ENCODE assay signal across 15 cellular contexts in genomic region chrX:4484266-4484665, GRCh38.
DNase-seq lines count a peak whose midpoint lies in the region; ATAC-seq, FAIRE-seq and TF ChIP-seq lines count a peak whose summit lies in the region.
"Had no signal": no experiment of that assay in that cellular context is flagged by ENCODE, and none has a peak within 500 bp of the region (broad histone marks: within the 10 kb centered on the region; RNA-seq: fewer than 3 reads in every experiment).

No MANE protein-coding gene starts in this region.

- ATAC-seq in GM23338 (no peak), GM18511 (IDR thresholded peaks at IDR 0.05; ENCODE audit: unreplicated experiment) (no peak)
- ATAC-seq: GM12878 had no signal

- CTCF ChIA-PET in H1 (lab: Charles Lee; ENCODE audit: partially characterized antibody): no interaction called here

- peaks cover 17% of the 10 kb centered on the region; the same call in 2 of the 3 replicates for H3K9me3 Mint-ChIP-seq in GM23338

- H3K23me2 ChIP-seq in H1 (ENCODE audit: low read depth, low read length): no peaks in the 10 kb centered on the region

- no peak overlapping the region for H2BK5ac ChIP-seq in H1 (ENCODE audit: low read depth, low read length)

- peak; percentile 21 for DNase-seq in GM23338 (ENCODE audit: low spot score)
- DNase-seq in H1 (ENCODE audit: low read depth in 1 of 2, low spot score in 2 of 2): no peak
- DNase-seq in islet precursor cell: peak; percentile 82
- no peak for DNase-seq in GM13977 (ENCODE audit: low spot score)
- DNase-seq in NCI-H2107 (lab: John Stamatoyannopoulos, UW): no peak
- no peak for DNase-seq in NOMO-1 (lab: John Stamatoyannopoulos, UW; ENCODE audit: unreplicated experiment in 2 of 2)
- DNase-seq: AML-193; Calu3; CD8-positive, alpha-beta memory T cell; DMS 273 treated with DMSO at 0.1 percent for 48 hours had no signal

- H4K20me1 ChIP-seq in GM23338 (replicated peaks; ENCODE audit: insufficient read depth) (no peaks in the 10 kb centered on the region), H1 (replicated peaks in 1 of 2; ENCODE audit: control insufficient read depth in 1 of 2, insufficient read depth in 2 of 2, low read length in 2 of 2) (no peaks in the 10 kb centered on the region)
- H4K20me1 ChIP-seq: BLaER1 had no signal

- H3K27me3 Mint-ChIP-seq in GM23338 (ENCODE audit: insufficient read depth, low read depth, poor library complexity): peaks cover 3% of the 10 kb centered on the region

- H3K27ac Mint-ChIP-seq in GM23338: no peak overlapping the region
- H3K27ac Mint-ChIP-seq: CD8-positive, alpha-beta memory T cell had no signal

- H2BK12ac ChIP-seq in H1 (ENCODE audit: low read depth, low read length): no peak overlapping the region

- no peak overlapping the region for H2BK15ac ChIP-seq in H1 (ENCODE audit: low read length)

- no peak overlapping the region for H4K91ac ChIP-seq in H1 (replicated peaks; ENCODE audit: insufficient read length, low read length)

- POLR2A ChIA-PET in H1 (lab: Charles Lee; ENCODE audit: partially characterized antibody): no interaction called here

- no peak overlapping the region for H2BK20ac ChIP-seq in H1 (ENCODE audit: low read length)

- H3K36me3 Mint-ChIP-seq in GM23338 (ENCODE audit: low read depth): peaks cover 18% of the 10 kb centered on the region
- H3K36me3 Mint-ChIP-seq: CD8-positive, alpha-beta memory T cell had no signal

- H3K14ac ChIP-seq in H1 (ENCODE audit: insufficient read length): no peak overlapping the region

- no peak overlapping the region for H3K23ac ChIP-seq in H1 (ENCODE audit: insufficient read length)

- H2AFZ ChIP-seq in GM23338 (0 out of 2 replicates have a peak overlapping the region, but pooled peaks have one; percentile 18), H1 (ENCODE audit: low read length) (no peak overlapping the region)

- H3F3A ChIP-seq in GM23338 (replicated peaks; ENCODE audit: low read depth): no peaks in the 10 kb centered on the region

- H3K4me3 ChIP-seq in GM23338 (no peak overlapping the region), H1 (ENCODE audit: extremely low read depth in 1 of 4, insufficient read depth in 2 of 4, low read depth in 3 of 4, low read length in 4 of 4) (no peak overlapping the region)
- H3K4me3 ChIP-seq: BLaER1, GM12878 had no signal

- no peaks in the 10 kb centered on the region for H3K9me3 ChIP-seq in H1 (ENCODE audit: insufficient read depth in 2 of 2, low read depth in 1 of 2, low read length in 1 of 2)
- H3K9me3 ChIP-seq: BLaER1 had no signal

- no peak overlapping the region for H3K9ac ChIP-seq in H1 (replicated peaks in 1 of 4; ENCODE audit: extremely low read depth in 1 of 4, low read depth in 3 of 4, low read length in 3 of 4)
- H3K9ac ChIP-seq: BLaER1 had no signal

- TF ChIP-seq POLR2A in H1 (IDR thresholded peaks at IDR 0.05; ENCODE audit: control extremely low read depth in 1 of 2, low read depth in 2 of 2, low read length in 2 of 2): no peak

- no peak overlapping the region for H3K4me3 Mint-ChIP-seq in GM23338
- H3K4me3 Mint-ChIP-seq: CD8-positive, alpha-beta memory T cell had no signal

- H3K36me3 ChIP-seq in GM23338 (ENCODE audit: insufficient read depth) (no peaks in the 10 kb centered on the region), H1 (ENCODE audit: control insufficient read depth in 2 of 4, insufficient read depth in 4 of 4, low read length in 3 of 4) (no peaks in the 10 kb centered on the region; a peak in 1 of 8 replicates)
- H3K36me3 ChIP-seq: BLaER1 had no signal

- TF ChIP-seq CTCF in GM23338 (conservative IDR thresholded peaks at IDR 0.05; ENCODE audit: low read depth in 2 of 2) (no peak), H1 (IDR thresholded peaks at IDR 0.05; ENCODE audit: control extremely low read depth in 1 of 3, insufficient read depth in 1 of 3, low read depth in 1 of 3, low read length in 3 of 3) (no peak), GM13977 (IDR thresholded peaks at IDR 0.05; ENCODE audit: extremely low read depth, insufficient read depth, missing control alignments) (no peak)

- no peak for TF ChIP-seq EP300 in H1 (IDR thresholded peaks at IDR 0.05; ENCODE audit: borderline replicate concordance in 1 of 2, low read depth in 2 of 2, low read length in 2 of 2)

- WGBS in H1 (ENCODE audit: extremely low coverage in 1 of 2, insufficient coverage in 1 of 2, insufficient read length in 1 of 2, insufficient replicate concordance in 2 of 2, low coverage in 1 of 2, low lambda C conversion rate in 2 of 2, missing lambda C conversion rate in 1 of 2), 2 experiments: 71% methylated on average over 1 of the region's 5 CpGs; no CpG with 5 or more reads in 1 of the 2 experiments

- H3K79me2 ChIP-seq in GM23338 (replicated peaks; ENCODE audit: insufficient read depth) (no peaks in the 10 kb centered on the region), H1 (ENCODE audit: control insufficient read depth in 1 of 2, insufficient read depth in 2 of 2, low read length in 2 of 2) (no peaks in the 10 kb centered on the region)

- peaks cover 17% of the 10 kb centered on the region for H3K4me1 Mint-ChIP-seq in GM23338
- H3K4me1 Mint-ChIP-seq: CD8-positive, alpha-beta memory T cell had no signal

- no peak overlapping the region for H3K56ac ChIP-seq in H1 (replicated peaks; ENCODE audit: insufficient read length, low read depth, low read length)

- no peak overlapping the region for H2AK5ac ChIP-seq in H1 (ENCODE audit: low read depth, low read length)

- no peaks in the 10 kb centered on the region for H3K79me1 ChIP-seq in H1 (ENCODE audit: low read depth, low read length)

- no peak for TF ChIP-seq RAD21 in H1 (IDR thresholded peaks at IDR 0.05 in 1 of 2, conservative IDR thresholded peaks at IDR 0.05 in 1 of 2; ENCODE audit: low read depth in 2 of 2, low read length in 2 of 2)

- H3K4me2 ChIP-seq in GM23338 (no peak overlapping the region), H1 (ENCODE audit: insufficient read depth in 1 of 2, low read depth in 2 of 2, low read length in 2 of 2) (0 out of 4 replicates have a peak overlapping the region, but pooled peaks of 1 of the 2 experiments have one; percentile 2)
- H3K4me2 ChIP-seq: BLaER1 had no signal

- no peak overlapping the region for H3K18ac ChIP-seq in H1 (ENCODE audit: extremely low read depth, low read length)

- in situ Hi-C loops in GM13977 (cut with MboI; ENCODE audit: low pct_unique_long_range_greater_than_20kb, low sequenced_read_pairs, unreplicated experiment): no loop called here

- no peak for FAIRE-seq in H1 (lab: Jason Lieb, UNC)
- FAIRE-seq: GM12878, H54, HTR-8/SVneo had no signal

- H3K9me2 ChIP-seq in GM23338 (ENCODE audit: insufficient read depth): no peaks in the 10 kb centered on the region

- H3K27ac ChIP-seq in GM23338 (ENCODE audit: low read depth): peak overlapping the region; percentile 39; the same call in 1 of the 2 replicates
- H3K27ac ChIP-seq in H1 (ENCODE audit: low read depth, low read length): no peak overlapping the region
- H3K27ac ChIP-seq: BLaER1 had no signal

- H2BK120ac ChIP-seq in H1 (replicated peaks; ENCODE audit: low read depth, low read length): no peak overlapping the region

- H4K5ac ChIP-seq in H1 (ENCODE audit: insufficient read length, low read depth, low read length): no peak overlapping the region

- peaks cover 18% of the 10 kb centered on the region for H3K4me1 ChIP-seq in GM23338 (ENCODE audit: insufficient read depth)
- no peaks in the 10 kb centered on the region for H3K4me1 ChIP-seq in H1 (replicated peaks in 1 of 4; ENCODE audit: control insufficient read depth in 3 of 4, insufficient read depth in 4 of 4, low read length in 3 of 4)
- H3K4me1 ChIP-seq: BLaER1 had no signal

- H4K8ac ChIP-seq in H1 (ENCODE audit: extremely low read depth, insufficient read depth, low read length): no peak overlapping the region

- no peaks in the 10 kb centered on the region for H3K27me3 ChIP-seq in GM23338 (ENCODE audit: insufficient read depth)
- H3K27me3 ChIP-seq in H1 (replicated peaks in 1 of 4; ENCODE audit: control insufficient read depth in 3 of 4, extremely low read depth in 1 of 4, insufficient read depth in 3 of 4, low read length in 3 of 4): no peaks in the 10 kb centered on the region
- H3K27me3 ChIP-seq: BLaER1 had no signal

- H3K4ac ChIP-seq in H1 (replicated peaks; ENCODE audit: insufficient read length, low read depth, low read length): no peak overlapping the region

TF ChIP-seq in GM23338, 12 proteins besides CTCF, POLR2A, EP300 and RAD21 (continues in another document):
- no peak for TF ChIP-seq NANOG (IDR thresholded peaks at IDR 0.05; ENCODE audit: borderline replicate concordance)
- TF ChIP-seq JUNB (IDR thresholded peaks at IDR 0.05; ENCODE audit: unreplicated experiment): no peak

TF ChIP-seq in H1, 55 proteins besides CTCF, POLR2A, EP300 and RAD21:
- TF ChIP-seq SAP30 (IDR thresholded peaks at IDR 0.05; ENCODE audit: insufficient read depth, insufficient replicate concordance, low read length) (no peak), TEAD4 (IDR thresholded peaks at IDR 0.05; ENCODE audit: low read depth, low read length) (0 out of 2 replicates have a peak, but pooled peaks have one; percentile 49), SP1 (IDR thresholded peaks at IDR 0.05; ENCODE audit: low read depth, low read length) (0 out of 2 replicates have a peak, but pooled peaks have one; percentile 14)
TF ChIP-seq in H1: peak in this region for 2.

Comparison
In these comparisons a context has a peak if more than half of its experiments do, and no peak if none do; other contexts are left out.
1. DNase-seq: peak in GM23338 (single experiment) and islet precursor cell (single experiment); none in H1 (0 of 2), GM13977 (single experiment), NCI-H2107 (single experiment) and NOMO-1 (0 of 2).